In the genomic region with DNA sequence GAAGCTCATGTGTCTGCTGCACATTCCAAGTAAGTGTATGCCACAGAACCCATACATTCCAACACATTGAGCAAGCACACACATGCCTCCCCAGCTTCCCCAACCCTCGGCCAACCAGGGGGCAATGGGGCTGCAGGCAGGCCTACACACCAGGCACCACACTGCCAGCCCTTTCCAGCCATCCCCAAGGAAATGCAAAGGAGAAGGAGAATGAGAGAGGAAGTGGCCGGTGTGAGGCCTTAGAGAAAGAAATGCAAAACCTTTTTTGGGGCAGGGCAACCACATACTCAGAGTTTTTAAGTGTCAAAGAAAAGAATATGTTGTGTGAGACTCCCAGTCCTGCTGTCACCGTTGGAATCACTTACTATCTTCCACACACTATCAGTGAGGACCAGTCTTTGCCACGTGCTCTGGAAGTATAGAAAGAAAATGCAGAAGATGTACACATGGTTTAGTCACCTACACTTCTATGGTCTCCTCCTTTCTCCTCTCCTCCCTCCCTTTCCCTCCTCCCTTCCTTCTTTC, we compare ENCODE assay signal across 1 cellular context.
TF ChIP-seq lines count a peak whose summit lies in the region.

No MANE protein-coding gene starts in this region.

TF ChIP-seq in K562, 482 proteins besides CTCF, POLR2A, EP300 and RAD21 (continued from another document):
- TF ChIP-seq ZNF592 (IDR thresholded peaks at IDR 0.05) (peak; percentile 89), POLR2AphosphoS5 (IDR thresholded peaks at IDR 0.05; ENCODE audit: control insufficient read depth, insufficient read depth, low read depth, low read length) (no peak), ZNF785 (CRISPR knock-in tag; IDR thresholded peaks at IDR 0.05) (no peak)
